In the genomic region with DNA sequence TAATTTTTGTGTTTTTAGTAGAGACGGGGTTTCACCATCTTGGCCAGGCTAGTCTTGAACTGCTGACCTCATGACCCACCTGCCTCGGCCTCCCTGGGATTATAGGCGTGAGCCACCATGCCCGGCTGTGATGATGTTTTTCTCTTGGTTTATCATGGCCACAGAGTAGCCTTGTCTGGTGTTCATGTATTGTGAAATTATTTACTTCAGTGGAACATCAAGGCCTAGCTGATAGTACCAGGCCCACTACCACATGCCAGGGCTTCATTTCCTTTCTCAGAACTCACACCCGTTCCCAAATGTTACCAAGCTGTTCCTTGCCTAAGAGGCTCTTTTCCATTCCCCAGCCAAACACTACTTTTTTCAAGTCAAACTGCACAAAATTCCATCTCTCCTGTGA, we compare ENCODE assay signal across 26 cellular contexts.
"Had no signal": no experiment of that assay in that cellular context is flagged by ENCODE, and none has a peak within 500 bp of the region (broad histone marks: within the 10 kb centered on the region; RNA-seq: fewer than 3 reads in every experiment).

No MANE protein-coding gene starts in this region.

- H3K27ac Mint-ChIP-seq: mesothelial cell of epicardium had no signal

- H3K36me3 ChIP-seq: esophagus squamous epithelium, gastrocnemius medialis, heart right ventricle, left ventricle myocardium inferior, lower lobe of right lung had no signal

- DNase-seq: dermis blood vessel endothelial cell; dorsolateral prefrontal cortex; effector CD4-positive, alpha-beta T cell; effector memory CD4-positive, alpha-beta T cell; erythroblast; esophagus squamous epithelium; foreskin fibroblast; foreskin melanocyte; gastrocnemius medialis; glutamatergic neuron; head of caudate nucleus; heart right ventricle; hippocampal formation; left cardiac atrium; left ventricle myocardium inferior; lower lobe of right lung; mesenchymal stem cell; mucosa of descending colon; naive B cell had no signal

- H3K4me1 Mint-ChIP-seq: naive B cell had no signal

- H3K4me1 ChIP-seq: gastrocnemius medialis, left ventricle myocardium inferior had no signal

- H3K27me3 Mint-ChIP-seq: naive B cell had no signal

- H3K9me3 ChIP-seq: esophagus squamous epithelium, gastrocnemius medialis, heart right ventricle, left ventricle myocardium inferior, lower lobe of right lung, mucosa of descending colon had no signal

- H3K4me3 ChIP-seq: coronary artery, dorsolateral prefrontal cortex, esophagus squamous epithelium, gastrocnemius medialis, heart right ventricle, left ventricle myocardium inferior, lower lobe of right lung, mucosa of descending colon had no signal

- H3K27me3 ChIP-seq: dorsolateral prefrontal cortex, esophagus squamous epithelium, gastrocnemius medialis, heart right ventricle had no signal

- H3K36me3 Mint-ChIP-seq: mesothelial cell of epicardium, naive B cell had no signal

- H3K27ac ChIP-seq: coronary artery, dorsolateral prefrontal cortex, epithelial cell of prostate, esophagus squamous epithelium, gastrocnemius medialis, heart right ventricle, left ventricle myocardium inferior, lower lobe of right lung had no signal

- H3K4me3 Mint-ChIP-seq: mesothelial cell of epicardium had no signal

- H3K9me3 Mint-ChIP-seq: mesothelial cell of epicardium had no signal

- ATAC-seq: esophagus mucosa, gastrocnemius medialis, heart right ventricle, left cardiac atrium, lower lobe of right lung, mucosa of descending colon had no signal

- FAIRE-seq: colon, islet of Langerhans, keratinocyte had no signal
